ENCODE assay signal across 1 cellular context in the genomic region with DNA sequence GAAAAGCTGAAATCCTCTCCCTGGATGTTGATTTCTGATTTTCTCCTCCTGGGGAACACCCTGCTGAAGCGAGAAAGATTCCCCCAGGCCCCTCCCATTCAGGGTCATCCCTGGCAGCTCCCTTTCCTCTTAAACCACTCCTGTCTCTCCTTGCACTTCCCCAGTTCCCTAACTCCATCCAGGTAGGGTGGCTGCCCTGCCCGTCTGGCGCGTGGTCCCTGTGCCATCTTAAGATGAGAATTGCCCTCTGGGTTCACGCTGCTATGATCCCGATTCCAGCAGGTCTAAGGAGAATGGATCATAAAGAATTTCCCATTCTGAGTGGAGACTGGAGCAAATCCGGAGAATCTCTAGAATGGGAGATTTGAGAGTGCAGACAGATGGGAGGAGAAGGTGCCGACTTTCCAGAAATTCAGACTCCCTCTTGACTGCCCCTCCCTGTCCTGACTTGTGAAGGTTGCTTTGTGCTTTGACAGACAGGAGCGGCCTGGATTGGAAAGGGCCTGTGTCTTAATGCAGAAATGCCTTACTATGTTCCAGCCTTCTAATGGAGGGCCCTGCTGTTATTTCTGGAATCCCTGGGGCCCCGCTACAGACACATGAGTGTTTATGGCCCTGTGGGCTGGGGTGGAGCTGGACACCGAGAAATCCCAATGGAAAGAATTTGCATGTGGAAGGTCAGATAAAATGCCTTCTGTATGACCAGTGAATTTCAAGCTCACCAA.
TF ChIP-seq lines count a peak whose summit lies in the region.

No MANE protein-coding gene starts in this region.

TF ChIP-seq in K562, 482 proteins besides CTCF, POLR2A, EP300 and RAD21 (continued from another document):
- 0 out of 2 replicates have a peak, but pooled peaks have one; percentile 4 for TF ChIP-seq ZNF512 (tag; IDR thresholded peaks at IDR 0.05)
- TF ChIP-seq, protein P1, sequence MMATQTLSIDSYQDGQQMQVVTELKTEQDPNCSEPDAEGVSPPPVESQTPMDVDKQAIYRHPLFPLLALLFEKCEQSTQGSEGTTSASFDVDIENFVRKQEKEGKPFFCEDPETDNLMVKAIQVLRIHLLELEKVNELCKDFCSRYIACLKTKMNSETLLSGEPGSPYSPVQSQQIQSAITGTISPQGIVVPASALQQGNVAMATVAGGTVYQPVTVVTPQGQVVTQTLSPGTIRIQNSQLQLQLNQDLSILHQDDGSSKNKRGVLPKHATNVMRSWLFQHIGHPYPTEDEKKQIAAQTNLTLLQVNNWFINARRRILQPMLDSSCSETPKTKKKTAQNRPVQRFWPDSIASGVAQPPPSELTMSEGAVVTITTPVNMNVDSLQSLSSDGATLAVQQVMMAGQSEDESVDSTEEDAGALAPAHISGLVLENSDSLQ (IDR thresholded peaks at IDR 0.05), result peak; percentile 14; the same call in 1 of the 2 replicates
- no peak for TF ChIP-seq ZNF165 (CRISPR knock-in tag; IDR thresholded peaks at IDR 0.05; ENCODE audit: borderline replicate concordance)
- TF ChIP-seq BACH1 (tag; IDR thresholded peaks at IDR 0.05), result no peak
- TF ChIP-seq HCFC1 (IDR thresholded peaks at IDR 0.05; ENCODE audit: low read depth, low read length), result no peak
